Comparison of ENCODE assay signal across 25 cellular contexts in genomic region chr7:123665157-123665556, GRCh38. TPM values are rescaled to one million over a fixed set of nuclear protein-coding genes. Genes with fewer than 3 reads are reported as not detected.
A peak's percentile ranks its signal among the peaks of the same experiment; 100 is the strongest.
DNase-seq lines count a peak whose midpoint lies in the region; ATAC-seq, FAIRE-seq and TF ChIP-seq lines count a peak whose summit lies in the region.
"Had no signal": no experiment of that assay in that cellular context is flagged by ENCODE, and none has a peak within 500 bp of the region (broad histone marks: within the 10 kb centered on the region; RNA-seq: fewer than 3 reads in every experiment).

No MANE protein-coding gene starts in this region.

- no peaks in the 10 kb centered on the region for H3F3A ChIP-seq in SK-N-SH (replicated peaks; ENCODE audit: insufficient read depth)

- POLR2A ChIA-PET in SK-N-SH (lab: Yijun Ruan, JAX) = interaction anchor here (0.6 kb wide), 1 partner anchor 8 kb away, joined by 6 read pairs; no protein-coding TSS in a partner anchor

- peak; percentile 100 for FAIRE-seq in D721Med (lab: Jason Lieb, UNC)
- FAIRE-seq: frontal cortex, GM12892 had no signal

- no peak overlapping the region for H3K27ac ChIP-seq in SK-N-SH (ENCODE audit: low read depth in 2 of 2, low read length in 1 of 2)
- H3K27ac ChIP-seq: BLaER1, esophagus muscularis mucosa, testis had no signal

- H2AFZ ChIP-seq in SK-N-SH (ENCODE audit: low read depth) = no peak overlapping the region

- H3K9me2 ChIP-seq in SK-N-SH = no peaks in the 10 kb centered on the region

- H3K4me2 ChIP-seq in SK-N-SH = no peak overlapping the region
- H3K4me2 ChIP-seq: BLaER1 had no signal

- no peak for TF ChIP-seq RAD21 in SK-N-SH (IDR thresholded peaks at IDR 0.05; ENCODE audit: low read length)

- no peaks in the 10 kb centered on the region for H3K27me3 ChIP-seq in SK-N-SH (ENCODE audit: insufficient read depth)
- H3K27me3 ChIP-seq: BLaER1, esophagus muscularis mucosa, testis had no signal

- no peaks in the 10 kb centered on the region for H3K79me2 ChIP-seq in SK-N-SH (ENCODE audit: insufficient read depth)

- no peaks in the 10 kb centered on the region for H3K9me3 ChIP-seq in SK-N-SH
- H3K9me3 ChIP-seq: BLaER1, esophagus muscularis mucosa, testis had no signal

- H4K20me1 ChIP-seq in SK-N-SH (ENCODE audit: insufficient read depth) = no peaks in the 10 kb centered on the region
- H4K20me1 ChIP-seq: BLaER1 had no signal

- no peaks in the 10 kb centered on the region for H3K36me3 ChIP-seq in SK-N-SH (replicated peaks in 1 of 2; ENCODE audit: control insufficient read depth in 1 of 2, insufficient read depth in 2 of 2, low read length in 1 of 2)
- H3K36me3 ChIP-seq: BLaER1 had no signal

- H3K9ac ChIP-seq in SK-N-SH = no peak overlapping the region
- H3K9ac ChIP-seq: BLaER1 had no signal

- DNase-seq in D721Med (ENCODE audit: insufficient read length, low spot score) (peak; percentile 29), NCI-H2081 treated with DMSO at 0.1 percent for 48 hours (lab: John Stamatoyannopoulos, UW) (peak; percentile 9), SK-N-SH (no peak), iris pigment epithelial cell (ENCODE audit: low read depth) (peak; percentile 43), T-helper 1 cell (no peak)
- no peak for DNase-seq in stimulated activated CD4-positive, alpha-beta T cell treated with anti-CD3 and anti-CD28 coated beads, Interleukin-4, amount 100 ng/mL, for 1 hour
- DNase-seq: activated CD4-positive, alpha-beta T cell treated with anti-CD3 and anti-CD28 coated beads, Interleukin-2, amount 10 ng/mL, durations not matched to agents 7 days and 5 days; activated effector memory CD4-positive, alpha-beta T cell treated with Interleukin-2 at 50 U/mL for 16 hours; anterior cingulate cortex; dermis blood vessel endothelial cell; endodermal cell; hippocampal formation; Karpas-422; left colon; NCI-H1436 treated with DMSO at 0.1 percent for 48 hours; SIG-M5; stimulated activated CD4-positive, alpha-beta T cell treated with anti-CD3 and anti-CD28 coated beads, Interleukin-1b, Interleukin-23, amount 100 ng/mL, for 48 hours; testis had no signal

- H3K4me3 ChIP-seq in SK-N-SH (ENCODE audit: low read depth in 2 of 2, low read length in 1 of 2) = no peak overlapping the region
- H3K4me3 ChIP-seq: BLaER1, esophagus muscularis mucosa, testis had no signal

- CTCF ChIA-PET in SK-N-SH (lab: Yijun Ruan, JAX) = interaction anchor here (0.8 to 3.1 kb wide), 3 partner anchors 8 to 29 kb away, joined by 3 to 17 read pairs (median 4); no protein-coding TSS in a partner anchor

- no peak for TF ChIP-seq CTCF in D721Med (IDR thresholded peaks at IDR 0.05; ENCODE audit: insufficient read depth, missing control alignments)
- no peak for TF ChIP-seq CTCF in SK-N-SH (IDR thresholded peaks at IDR 0.05)

- no peak for TF ChIP-seq EP300 in SK-N-SH (IDR thresholded peaks at IDR 0.05; ENCODE audit: borderline replicate concordance in 1 of 2, low read depth in 1 of 2, low read length in 1 of 2)

- H3K4me1 ChIP-seq in SK-N-SH (ENCODE audit: control insufficient read depth in 1 of 2, insufficient read depth in 2 of 2, low read depth in 1 of 2, low read length in 1 of 2) = peaks cover 0 to 17% of the 10 kb centered on the region in 2 experiments; a peak in 2 of 4 replicates
- H3K4me1 ChIP-seq: BLaER1, esophagus muscularis mucosa, testis had no signal

- ATAC-seq in HG03342 (IDR thresholded peaks at IDR 0.05; ENCODE audit: unreplicated experiment) = no peak
- no peak for ATAC-seq in HG02798 (IDR thresholded peaks at IDR 0.05; ENCODE audit: poor library complexity, unreplicated experiment)
- ATAC-seq: HCT116, left colon had no signal

- WGBS in SK-N-SH (ENCODE audit: low lambda C conversion rate) = 56% methylated on average over 2 of the region's 2 CpGs

TF ChIP-seq in SK-N-SH, 30 proteins besides CTCF, POLR2A, EP300 and RAD21:
- TF ChIP-seq NFIC (IDR thresholded peaks at IDR 0.05; ENCODE audit: borderline replicate concordance) (no peak; the same call in 1 of the 2 replicates), MEF2A (IDR thresholded peaks at IDR 0.05; ENCODE audit: borderline replicate concordance, low read depth) (no peak), MAX (IDR thresholded peaks at IDR 0.05; ENCODE audit: low read depth) (no peak), JUND (IDR thresholded peaks at IDR 0.05) (peak; percentile 31), PBX3 (IDR thresholded peaks at IDR 0.05) (peak; percentile 36; the same call in 1 of the 2 replicates)

RNA-seq across cellular contexts. Expression of gene LMOD2, which starts 9.5 kb away (rescaled TPM):
- polyA plus RNA-seq in SK-N-SH (2012; rRNA removed) = 0.05 TPM in 1 of 2 replicates, not detected in the other
- 0.01 TPM in 1 of 2 replicates, not detected in the other for polyA plus RNA-seq in SK-N-SH (2012; cell fraction: cytosol; rRNA removed)
- polyA plus RNA-seq in SK-N-SH (2012; cell fraction: nucleus; rRNA removed) = not detected in 2 replicates

Comparison
In these comparisons a context has a peak if more than half of its experiments do, and no peak if none do; other contexts are left out.
1. DNase-seq: peak in D721Med (single experiment), NCI-H2081 treated with DMSO at 0.1 percent for 48 hours (single experiment) and iris pigment epithelial cell (single experiment); none in SK-N-SH (single experiment), T-helper 1 cell (0 of 5) and stimulated activated CD4-positive, alpha-beta T cell treated with anti-CD3 and anti-CD28 coated beads, Interleukin-4, amount 100 ng/mL, for 1 hour (single experiment).